Comparison of ENCODE assay signal across 21 cellular contexts in the genomic region with DNA sequence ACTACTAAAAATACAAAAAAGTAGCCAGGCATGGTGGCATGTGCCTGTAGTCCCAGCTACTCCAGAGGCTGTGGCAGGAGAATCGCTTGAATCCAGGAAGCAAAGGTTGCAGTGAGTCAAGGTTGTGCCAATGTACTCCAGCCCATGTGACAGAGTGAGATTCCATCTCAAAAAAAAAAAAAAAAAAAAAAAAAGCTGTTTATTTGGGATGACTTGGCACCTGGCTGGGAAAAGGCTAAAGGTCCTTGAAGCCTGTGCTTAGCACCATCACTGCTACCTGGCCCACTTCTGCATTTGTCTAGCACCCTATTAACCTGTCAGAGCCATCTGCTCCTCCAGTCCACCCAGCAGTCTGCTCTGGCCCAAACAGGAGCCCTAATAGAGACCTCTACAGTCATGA. TPM values are rescaled to one million over a fixed set of nuclear protein-coding genes. Genes with fewer than 3 reads are reported as not detected.
A peak's percentile ranks its signal among the peaks of the same experiment; 100 is the strongest.
DNase-seq lines count a peak whose midpoint lies in the region; ATAC-seq, FAIRE-seq and TF ChIP-seq lines count a peak whose summit lies in the region.
"Had no signal": no experiment of that assay in that cellular context is flagged by ENCODE, and none has a peak within 500 bp of the region (broad histone marks: within the 10 kb centered on the region; RNA-seq: fewer than 3 reads in every experiment).

No MANE protein-coding gene starts in this region.

- no peaks in the 10 kb centered on the region for H3K36me3 Mint-ChIP-seq in progenitor cell of endocrine pancreas (ENCODE audit: insufficient read depth)
- H3K36me3 Mint-ChIP-seq: CD14-positive monocyte had no signal

- no peaks in the 10 kb centered on the region for H3K9me1 ChIP-seq in K562 (ENCODE audit: control insufficient read depth, insufficient read depth, low read length)

- H3K27me3 ChIP-seq in K562 (ENCODE audit: control insufficient read depth in 2 of 2, insufficient read depth in 2 of 2, low read length in 2 of 2) (no peaks in the 10 kb centered on the region), liver (ENCODE audit: control insufficient read depth in 4 of 4, insufficient read depth in 4 of 4, low read length in 3 of 4) (no peaks in the 10 kb centered on the region)
- H3K27me3 ChIP-seq: BLaER1 had no signal

- H3K4me1 ChIP-seq in K562 (replicated peaks in 1 of 2; ENCODE audit: control insufficient read depth in 2 of 2, insufficient read depth in 2 of 2, low read length in 2 of 2) (peaks cover 0 to 9% of the 10 kb centered on the region in 2 experiments; a peak in 2 of 5 replicates), liver (ENCODE audit: control insufficient read depth in 4 of 4, insufficient read depth in 4 of 4, low read length in 3 of 4) (peaks cover 0 to 21% (median 16%) of the 10 kb centered on the region in 4 donors)
- H3K4me1 ChIP-seq: BLaER1 had no signal

- H3K4me3 ChIP-seq in K562 (no peak overlapping the region), liver (ENCODE audit: low read depth in 1 of 3, low read length in 3 of 3) (no peak overlapping the region)
- H3K4me3 ChIP-seq: BLaER1, GM23248 had no signal

- CTCF ChIA-PET in K562 (lab: Yijun Ruan, JAX; ENCODE audit: low intra/inter-chr PET ratio), result no interaction called here

- POLR2A ChIA-PET in K562 (lab: Yijun Ruan, JAX), result no interaction called here

- 35% methylated on average over 1 of the region's 1 CpG for WGBS in K562 (ENCODE audit: insufficient coverage, low coverage, missing lambda C conversion rate)
- 35% methylated on average over 1 of the region's 1 CpG for WGBS in liver

- no peak overlapping the region for H3K4me2 ChIP-seq in K562 (ENCODE audit: insufficient read depth, low read length)
- H3K4me2 ChIP-seq: BLaER1 had no signal

- no peaks in the 10 kb centered on the region for H3K79me2 ChIP-seq in K562 (ENCODE audit: control insufficient read depth, insufficient read depth, low read length)

- no peak for TF ChIP-seq POLR2A in K562 (conservative IDR thresholded peaks at IDR 0.05)

- ATAC-seq in K562, result no peak; the same call in 2 of the 3 replicates

- no TSS peak for BruUV-seq in K562 (replicated peaks; lab: Mats Ljungman, UMichigan)

- H3K9me3 Mint-ChIP-seq in progenitor cell of endocrine pancreas (ENCODE audit: low read depth), result no peaks in the 10 kb centered on the region

- peak overlapping the region; percentile 63 for H3K27ac Mint-ChIP-seq in progenitor cell of endocrine pancreas
- H3K27ac Mint-ChIP-seq: CD14-positive monocyte; CD4-positive, alpha-beta memory T cell had no signal

- H3K36me3 ChIP-seq in K562 (ENCODE audit: control insufficient read depth, insufficient read depth, low read length) (no peaks in the 10 kb centered on the region), liver (ENCODE audit: control insufficient read depth in 4 of 4, insufficient read depth in 3 of 4, low read depth in 1 of 4, low read length in 3 of 4) (peaks cover 0 to 2% (median 0%) of the 10 kb centered on the region in 4 donors)
- H3K36me3 ChIP-seq: BLaER1 had no signal

- TF ChIP-seq CTCF in K562 (IDR thresholded peaks at IDR 0.05 in 2 of 3, conservative IDR thresholded peaks at IDR 0.05 in 1 of 3; ENCODE audit: insufficient read depth in 2 of 3, low read depth in 1 of 3, low read length in 3 of 3), result no peak
- TF ChIP-seq CTCF in liver (IDR thresholded peaks at IDR 0.05; ENCODE audit: low read depth, low read length, missing input control), result no peak
- TF ChIP-seq CTCF in progenitor cell of endocrine pancreas (IDR thresholded peaks at IDR 0.05; ENCODE audit: unreplicated experiment), result no peak

- DNase-seq in Caki2 (ENCODE audit: low read depth) (peak; percentile 57), K562 (ENCODE audit: extremely low read depth in 1 of 4, low spot score in 3 of 4) (no peak), progenitor cell of endocrine pancreas (ENCODE audit: low spot score, unreplicated experiment) (no peak), NCI-H2227 treated with DMSO at 0.1 percent for 48 hours (lab: John Stamatoyannopoulos, UW) (no peak), NCI-H187 (lab: John Stamatoyannopoulos, UW) (no peak)
- DNase-seq in activated T-cell treated with anti-CD3 and anti-CD28 coated beads, Interleukin-2, amount 50 U/mL, for 1 hour, result no peak
- DNase-seq: 8988T; Calu3; CD4-positive, alpha-beta memory T cell; DMS79; GDM1; GM23248; HCEC 1CT; IMR-90 had no signal

- in situ Hi-C loops in Caki2 (cut with HindIII; ENCODE audit: low pct_unique_long_range_greater_than_20kb, low sequenced_read_pairs), result no loop called here
- in situ Hi-C loops in K562 (cut with MboI), result no loop called here

- no peak for FAIRE-seq in K562 (lab: Jason Lieb, UNC)
- FAIRE-seq: GM12892, GM18507, H54 had no signal

- TF ChIP-seq RAD21 in K562 (CRISPR knock-in tag; conservative IDR thresholded peaks at IDR 0.05 in 1 of 2, IDR thresholded peaks at IDR 0.05 in 1 of 2), result no peak
- TF ChIP-seq RAD21 in liver (IDR thresholded peaks at IDR 0.05), result peak in 1 of 2 donors; percentile 31

- H3K4me3 Mint-ChIP-seq in progenitor cell of endocrine pancreas (ENCODE audit: low read depth), result no peak overlapping the region
- H3K4me3 Mint-ChIP-seq: CD14-positive monocyte; CD4-positive, alpha-beta memory T cell had no signal

- H3K27me3 Mint-ChIP-seq in progenitor cell of endocrine pancreas, result no peaks in the 10 kb centered on the region
- H3K27me3 Mint-ChIP-seq: CD4-positive, alpha-beta memory T cell had no signal

- no peak overlapping the region for H3K9ac ChIP-seq in K562 (ENCODE audit: insufficient read depth in 1 of 2, low read depth in 2 of 2, low read length in 2 of 2)
- H3K9ac ChIP-seq in liver (ENCODE audit: low read depth in 1 of 2, low read length in 2 of 2), result no peak overlapping the region
- H3K9ac ChIP-seq: BLaER1, GM23248 had no signal

- no peaks in the 10 kb centered on the region; the same call in 1 of the 2 replicates for H3K9me3 ChIP-seq in K562 (replicated peaks; ENCODE audit: control insufficient read depth, insufficient read depth, low read depth, low read length)
- H3K9me3 ChIP-seq in liver (ENCODE audit: control insufficient read depth in 4 of 4, low read length in 3 of 4), result no peaks in the 10 kb centered on the region

- H3K27ac ChIP-seq in K562 (ENCODE audit: extremely low read depth, low read depth, low read length) (no peak overlapping the region), liver (ENCODE audit: low read depth in 1 of 2, low read length in 2 of 2) (peak overlapping the region; percentile 55 to 74)
- H3K27ac ChIP-seq: BLaER1, GM23248, HL-60 had no signal

- H2AFZ ChIP-seq in K562 (ENCODE audit: low read depth, low read length), result peak overlapping the region; percentile 52
- H2AFZ ChIP-seq: GM23248 had no signal

- H4K20me1 ChIP-seq in K562 (replicated peaks; ENCODE audit: control insufficient read depth, insufficient read depth, low read length), result no peaks in the 10 kb centered on the region
- H4K20me1 ChIP-seq: BLaER1 had no signal

- intact Hi-C loops in K562 (cut with micrococcal nuclease), result no loop called here

- peaks cover 9% of the 10 kb centered on the region for H3K4me1 Mint-ChIP-seq in progenitor cell of endocrine pancreas (ENCODE audit: low read depth)
- H3K4me1 Mint-ChIP-seq: CD14-positive monocyte; CD4-positive, alpha-beta memory T cell had no signal

- TF ChIP-seq EP300 in K562 (IDR thresholded peaks at IDR 0.05; ENCODE audit: low read length), result no peak

TF ChIP-seq in K562, 482 proteins besides CTCF, POLR2A, EP300 and RAD21 (continues in another document):
- no peak for TF ChIP-seq JUN (IDR thresholded peaks at IDR 0.05; ENCODE audit: borderline replicate concordance, low read depth, low read length)
- TF ChIP-seq JUN (CRISPR knock-in tag; IDR thresholded peaks at IDR 0.05; ENCODE audit: borderline replicate concordance), result no peak
- TF ChIP-seq PCBP1 (IDR thresholded peaks at IDR 0.05; ENCODE audit: low read depth, low read length, poor library complexity, severe bottlenecking), result no peak
- no peak for TF ChIP-seq ZNF764 (CRISPR knock-in tag; IDR thresholded peaks at IDR 0.05; ENCODE audit: low read depth)
- no peak for TF ChIP-seq SREBF2 (CRISPR knock-in tag; IDR thresholded peaks at IDR 0.05)
- no peak for TF ChIP-seq SNRNP70 (optimal IDR thresholded peaks at IDR 0.05; ENCODE audit: low read depth, low read length)
- TF ChIP-seq NBN (IDR thresholded peaks at IDR 0.05; ENCODE audit: low read depth), result no peak

TF ChIP-seq in liver, 16 proteins besides CTCF, POLR2A, EP300 and RAD21 (continues in another document):
- TF ChIP-seq EGR1 (IDR thresholded peaks at IDR 0.05; ENCODE audit: low read depth in 2 of 2) (peak in 1 of 2 donors; percentile 13), GABPA (IDR thresholded peaks at IDR 0.05 in 1 of 2, conservative IDR thresholded peaks at IDR 0.05 in 1 of 2) (no peak), RXRA (IDR thresholded peaks at IDR 0.05) (peak; percentile 52 to 81), FOXA2 (IDR thresholded peaks at IDR 0.05) (peak; percentile 42), YY1 (IDR thresholded peaks at IDR 0.05) (peak; percentile 71), SP1 (IDR thresholded peaks at IDR 0.05) (peak; percentile 67)
- TF ChIP-seq, protein P1, sequence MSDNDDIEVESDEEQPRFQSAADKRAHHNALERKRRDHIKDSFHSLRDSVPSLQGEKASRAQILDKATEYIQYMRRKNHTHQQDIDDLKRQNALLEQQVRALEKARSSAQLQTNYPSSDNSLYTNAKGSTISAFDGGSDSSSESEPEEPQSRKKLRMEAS (IDR thresholded peaks at IDR 0.05), result peak; percentile 48

RNA-seq across cellular contexts. Expression of a gene that starts 25.0 kb away (rescaled TPM):
- total RNA-seq in Caki2 (2014; rRNA removed; shearing (Covaris generic); ENCODE audit: low replicate concordance), result 251 and 349 TPM in 2 replicates
- total RNA-seq in K562 (2011; cell fraction: chromatin; rRNA removed; ENCODE audit: low replicate concordance), result 92.6 and 207 TPM in 2 replicates
- 94.7 and 99.7 TPM in 2 replicates for total RNA-seq in K562 (2011; cell fraction: nucleolus; rRNA removed)
- total RNA-seq in K562 (2011; cell fraction: nucleoplasm; rRNA removed), result 162 and 225 TPM in 2 replicates
- 288 and 356 TPM in 2 replicates for total RNA-seq in K562 (2014; rRNA removed)
- 610 and 692 TPM in 2 replicates for total RNA-seq in K562 (2014; rRNA removed; fragmentation: Illumina TruSeq; extraction: Trizol)
- 447 and 473 TPM in 2 replicates for total RNA-seq in K562 (2015; rRNA removed; fragmentation: Illumina TruSeq; extraction: Trizol)
- total RNA-seq in K562 (2021), result 540 and 565 TPM in 2 replicates
- polyA plus RNA-seq in K562 (2011; rRNA removed), result 667 and 707 TPM in 2 replicates
- 284 and 513 TPM in 2 replicates for polyA plus RNA-seq in K562 (2011; cell fraction: cytosol; rRNA removed)
- 318 and 427 TPM in 2 replicates for polyA plus RNA-seq in K562 (2011; cell fraction: nucleus; rRNA removed)
- polyA plus RNA-seq in K562 (2012), result 371 and 470 TPM in 2 replicates
- polyA plus RNA-seq in K562 (2014; fragmentation: Illumina TruSeq; extraction: Trizol), result 636 and 642 TPM in 2 replicates
- 1,000 to 10,000 TPM in 1 of 2 experiments, 100 to 1,000 TPM in 1; 884 to 1,082 TPM for polyA plus RNA-seq in K562 (2014; fragmentation: Nextera tagmentation; extraction: Ambion mirVana)
- polyA plus RNA-seq in K562 (2014; rRNA removed), result 277 and 291 TPM in 2 replicates
- 909 and 927 TPM in 2 replicates for polyA minus RNA-seq in K562 (2011; rRNA and poly(A)+ RNA removed)
- 447 and 551 TPM in 2 replicates for polyA minus RNA-seq in K562 (2011; cell fraction: cytosol; rRNA and poly(A)+ RNA removed)
- polyA minus RNA-seq in K562 (2011; cell fraction: nucleus; rRNA and poly(A)+ RNA removed), result 125 and 223 TPM in 2 replicates
- total RNA-seq in liver, result 100 to 1,000 TPM; 147 to 161 TPM
- polyA plus RNA-seq in liver, result 100 to 1,000 TPM; 320 to 370 TPM
- total RNA-seq in progenitor cell of endocrine pancreas, result 258 and 264 TPM in 2 replicates
